In genomic region chr14:67940476-67940875, GRCh38 we compare ENCODE assay signal across 1 cellular context.
TF ChIP-seq lines count a peak whose summit lies in the region.

No MANE protein-coding gene starts in this region.

TF ChIP-seq in H1, 55 proteins besides CTCF, POLR2A, EP300 and RAD21 (continued from another document):
- TF ChIP-seq CHD1 (IDR thresholded peaks at IDR 0.05; ENCODE audit: low read depth, low read length) (no peak), PHF8 (conservative IDR thresholded peaks at IDR 0.05; ENCODE audit: low read depth, low read length) (no peak), CEBPB (IDR thresholded peaks at IDR 0.05; ENCODE audit: low read depth, low read length) (no peak), BACH1 (IDR thresholded peaks at IDR 0.05; ENCODE audit: low read length) (no peak), SIRT6 (IDR thresholded peaks at IDR 0.05; ENCODE audit: low read length) (no peak), RXRA (IDR thresholded peaks at IDR 0.05; ENCODE audit: insufficient read depth, low read depth, low read length) (no peak), CHD2 (IDR thresholded peaks at IDR 0.05; ENCODE audit: low read length) (no peak), ATF2 (IDR thresholded peaks at IDR 0.05; ENCODE audit: low read length) (no peak), SP2 (IDR thresholded peaks at IDR 0.05; ENCODE audit: low read length) (no peak), HDAC6 (IDR thresholded peaks at IDR 0.05; ENCODE audit: low read depth, low read length) (no peak), SAP30 (IDR thresholded peaks at IDR 0.05; ENCODE audit: insufficient read depth, insufficient replicate concordance, low read length) (no peak), HDAC2 (IDR thresholded peaks at IDR 0.05; ENCODE audit: borderline replicate concordance in 1 of 2, low read depth in 2 of 2, low read length in 2 of 2) (no peak)
